19 cellular contexts compared by ENCODE assay signal in genomic region chr1:117565745-117566455, GRCh38. TPM values are rescaled to one million over a fixed set of nuclear protein-coding genes. Genes with fewer than 3 reads are reported as not detected.
DNase-seq lines count a peak whose midpoint lies in the region; ATAC-seq and TF ChIP-seq lines count a peak whose summit lies in the region.
"Had no signal": no experiment of that assay in that cellular context is flagged by ENCODE, and none has a peak within 500 bp of the region (broad histone marks: within the 10 kb centered on the region; RNA-seq: fewer than 3 reads in every experiment).

No MANE protein-coding gene starts in this region.

- H3K9me3 Mint-ChIP-seq in progenitor cell of endocrine pancreas (ENCODE audit: low read depth): no peaks in the 10 kb centered on the region
- H3K9me3 Mint-ChIP-seq: stimulated activated naive B cell treated with anti-CD40 and anti-IgM and Interleukin-4, amounts not matched to agents 10 μg/mL and 1 μg/mL and 100 μg/mL, for 72 hours; T-helper 1 cell treated with Interleukin-12 subunit alpha and Interleukin-12 subunit beta and Interleukin-4 antibody, amounts not matched to agents 30 μg/mL and 1 μg/mL, for 36 hours; WTC11 had no signal

- no peak overlapping the region for H3K27ac ChIP-seq in thyroid gland
- H3K27ac ChIP-seq: transverse colon had no signal

- H3K4me3 ChIP-seq in thyroid gland (replicated peaks in 1 of 3): no peak overlapping the region
- H3K4me3 ChIP-seq: HAP-1, transverse colon had no signal

- ATAC-seq in GM19023 (IDR thresholded peaks at IDR 0.05; ENCODE audit: unreplicated experiment) (no peak), GM19324 (IDR thresholded peaks at IDR 0.05; ENCODE audit: low FRiP score, unreplicated experiment) (no peak)
- ATAC-seq: Right ventricle myocardium inferior, WTC11 had no signal

- intact Hi-C loops in thyroid gland (cut with DNase I): no loop called here

- peaks cover 18 to 28% of the 10 kb centered on the region in 2 donors for H3K4me1 ChIP-seq in thyroid gland
- H3K4me1 ChIP-seq: HAP-1 had no signal

- H3K36me3 Mint-ChIP-seq in progenitor cell of endocrine pancreas (ENCODE audit: insufficient read depth): no peaks in the 10 kb centered on the region
- H3K36me3 Mint-ChIP-seq: stimulated activated naive B cell treated with anti-CD40 and anti-IgM and Interleukin-4, amounts not matched to agents 10 μg/mL and 1 μg/mL and 100 μg/mL, for 72 hours; WTC11 had no signal

- H3K9me3 ChIP-seq in thyroid gland: no peaks in the 10 kb centered on the region
- H3K9me3 ChIP-seq: HAP-1, transverse colon had no signal

- no peaks in the 10 kb centered on the region for H3K27me3 ChIP-seq in thyroid gland
- H3K27me3 ChIP-seq: transverse colon had no signal

- DNase-seq in activated effector memory CD4-positive, alpha-beta T cell treated with anti-CD3 and anti-CD28 coated beads, Interleukin-2, amount 50 U/mL, for 16 hours: peak; percentile 61
- no peak for DNase-seq in activated effector memory CD4-positive, alpha-beta T cell treated with Interleukin-2 at 50 U/mL for 16 hours
- DNase-seq in NCI-H146 (lab: John Stamatoyannopoulos, UW) (peak; percentile 84), cerebellar cortex (ENCODE audit: low spot score) (peak; percentile 95), progenitor cell of endocrine pancreas (ENCODE audit: low spot score, unreplicated experiment) (peak; percentile 8), thyroid gland (no peak)
- DNase-seq: activated gamma-delta T cell; effector CD8-positive, alpha-beta T cell; Karpas-422; mesendoderm; NCI-H1930; stimulated activated naive B cell treated with anti-CD40 and anti-IgM and Interleukin-4, amounts not matched to agents 10 μg/mL and 1 μg/mL and 100 μg/mL, for 72 hours; transverse colon had no signal

- no peak for TF ChIP-seq CTCF in progenitor cell of endocrine pancreas (IDR thresholded peaks at IDR 0.05; ENCODE audit: unreplicated experiment)
- TF ChIP-seq CTCF in thyroid gland (IDR thresholded peaks at IDR 0.05): no peak

- 72 to 74% methylated on average over 3 to 7 of the region's 8 CpGs for WGBS in thyroid gland, 2 donors

- TF ChIP-seq POLR2A in thyroid gland (IDR thresholded peaks at IDR 0.05): no peak

- no peaks in the 10 kb centered on the region for H3K27me3 Mint-ChIP-seq in progenitor cell of endocrine pancreas

- H3K36me3 ChIP-seq in thyroid gland: no peaks in the 10 kb centered on the region
- H3K36me3 ChIP-seq: HAP-1, transverse colon had no signal

- H3K4me3 Mint-ChIP-seq in progenitor cell of endocrine pancreas (ENCODE audit: low read depth): no peak overlapping the region
- H3K4me3 Mint-ChIP-seq: stimulated activated naive B cell treated with anti-CD40 and anti-IgM and Interleukin-4, amounts not matched to agents 10 μg/mL and 1 μg/mL and 100 μg/mL, for 72 hours; T-helper 1 cell treated with Interleukin-12 subunit alpha and Interleukin-12 subunit beta and Interleukin-4 antibody, amounts not matched to agents 30 μg/mL and 1 μg/mL, for 36 hours; WTC11 had no signal

- peaks cover 31% of the 10 kb centered on the region for H3K4me1 Mint-ChIP-seq in progenitor cell of endocrine pancreas (ENCODE audit: low read depth)

- no peak overlapping the region for H3K27ac Mint-ChIP-seq in progenitor cell of endocrine pancreas
- H3K27ac Mint-ChIP-seq: stimulated activated naive B cell treated with anti-CD40 and anti-IgM and Interleukin-4, amounts not matched to agents 10 μg/mL and 1 μg/mL and 100 μg/mL, for 72 hours; T-helper 1 cell treated with Interleukin-12 subunit alpha and Interleukin-12 subunit beta and Interleukin-4 antibody, amounts not matched to agents 30 μg/mL and 1 μg/mL, for 36 hours; WTC11 had no signal

RNA-seq across cellular contexts. Expression of gene TENT5C, which starts 39.9 kb away (rescaled TPM):
- total RNA-seq in progenitor cell of endocrine pancreas (11.4 and 13.6 TPM in 2 replicates), thyroid gland (10 to 100 TPM; 14.8 to 30.4 (median 22.2) TPM)

Comparison
In these comparisons a context has a peak if more than half of its experiments do, and no peak if none do; other contexts are left out.
1. DNase-seq: peak in activated effector memory CD4-positive, alpha-beta T cell treated with anti-CD3 and anti-CD28 coated beads, Interleukin-2, amount 50 U/mL, for 16 hours (single experiment), NCI-H146 (single experiment), cerebellar cortex (single experiment) and progenitor cell of endocrine pancreas (single experiment); none in activated effector memory CD4-positive, alpha-beta T cell treated with Interleukin-2 at 50 U/mL for 16 hours (single experiment) and thyroid gland (0 of 2).